11 cellular contexts compared by ENCODE assay signal in the genomic region with DNA sequence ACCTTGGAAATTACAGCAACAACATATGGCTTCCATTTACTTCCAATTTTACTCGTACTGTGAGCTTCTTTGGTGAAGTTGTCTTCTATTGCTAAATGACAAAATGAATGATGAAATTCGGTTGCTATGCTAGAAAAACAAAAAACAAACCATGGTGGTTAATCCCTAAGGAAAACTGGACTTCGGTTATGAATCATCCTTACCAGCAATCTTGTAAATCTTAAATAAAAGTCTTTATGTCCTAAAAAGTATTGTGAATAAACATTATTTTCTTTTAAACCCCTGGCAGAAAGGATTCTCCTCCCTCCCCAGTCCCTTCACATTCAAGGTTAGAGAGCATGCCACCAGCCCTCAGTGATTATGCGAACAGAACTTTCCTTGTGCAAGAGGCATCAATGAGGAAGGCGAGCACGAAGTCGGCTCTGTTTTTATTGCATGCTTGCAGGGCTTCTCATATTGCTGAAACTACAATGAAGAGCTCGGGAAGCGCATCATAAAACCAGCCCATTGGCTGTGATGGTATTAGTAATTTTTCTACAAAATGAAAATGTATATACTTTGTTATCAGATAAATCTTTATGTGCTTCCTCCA.
A peak's percentile ranks its signal among the peaks of the same experiment; 100 is the strongest.
DNase-seq lines count a peak whose midpoint lies in the region; ATAC-seq and TF ChIP-seq lines count a peak whose summit lies in the region.
"Had no signal": no experiment of that assay in that cellular context is flagged by ENCODE, and none has a peak within 500 bp of the region (broad histone marks: within the 10 kb centered on the region; RNA-seq: fewer than 3 reads in every experiment).

No MANE protein-coding gene starts in this region.

- no peak for TF ChIP-seq EP300 in sigmoid colon (IDR thresholded peaks at IDR 0.05)

- no peaks in the 10 kb centered on the region for H3K36me3 Mint-ChIP-seq in GM23338 (ENCODE audit: low read depth)

- no peaks in the 10 kb centered on the region for H3F3A ChIP-seq in GM23338 (replicated peaks; ENCODE audit: low read depth)

- H3K27me3 Mint-ChIP-seq in GM23338 (ENCODE audit: insufficient read depth, low read depth, poor library complexity), result no peaks in the 10 kb centered on the region

- H3K27me3 ChIP-seq in GM23338 (ENCODE audit: insufficient read depth), result no peaks in the 10 kb centered on the region
- no peaks in the 10 kb centered on the region for H3K27me3 ChIP-seq in adipocyte (replicated peaks; ENCODE audit: control insufficient read depth, insufficient read depth, low read length)
- no peaks in the 10 kb centered on the region for H3K27me3 ChIP-seq in sigmoid colon

- H4K20me1 ChIP-seq in GM23338 (replicated peaks; ENCODE audit: insufficient read depth), result no peaks in the 10 kb centered on the region

- H3K4me3 Mint-ChIP-seq in GM23338, result no peak overlapping the region

- H3K4me2 ChIP-seq in GM23338, result no peak overlapping the region

- WGBS in sigmoid colon, 2 donors, result 11 to 52% methylated on average over 9 of the region's 9 CpGs

- peaks cover 29% of the 10 kb centered on the region for H3K4me1 ChIP-seq in GM23338 (ENCODE audit: insufficient read depth)
- peaks cover 46% of the 10 kb centered on the region for H3K4me1 ChIP-seq in adipocyte (ENCODE audit: control insufficient read depth, insufficient read depth, low read length)
- H3K4me1 ChIP-seq in sigmoid colon, result peaks cover 0 to 8% (median 0%) of the 10 kb centered on the region in 4 donors

- intact Hi-C loops in sigmoid colon (cut with DNase I), result no loop called here

- H3K9ac ChIP-seq in adipocyte (ENCODE audit: low read length), result peak overlapping the region; percentile 62

- TF ChIP-seq POLR2A in sigmoid colon (IDR thresholded peaks at IDR 0.05), result no peak

- H3K27ac ChIP-seq in GM23338 (ENCODE audit: low read depth) (no peak overlapping the region), sigmoid colon (peak overlapping the region in 3 of 4 donors; percentile 21 to 30 (median 27))

- peak overlapping the region; percentile 84 for H3K27ac Mint-ChIP-seq in GM23338

- H2AFZ ChIP-seq in GM23338, result no peak overlapping the region

- H3K36me3 ChIP-seq in GM23338 (ENCODE audit: insufficient read depth) (no peaks in the 10 kb centered on the region), adipocyte (ENCODE audit: control insufficient read depth, insufficient read depth, low read length, severe bottlenecking) (no peaks in the 10 kb centered on the region), sigmoid colon (no peaks in the 10 kb centered on the region)

- TF ChIP-seq CTCF in GM23338 (conservative IDR thresholded peaks at IDR 0.05; ENCODE audit: low read depth in 2 of 2) (no peak), foreskin fibroblast (IDR thresholded peaks at IDR 0.05; ENCODE audit: low read depth, low read length) (no peak), sigmoid colon (IDR thresholded peaks at IDR 0.05) (no peak)

- H3K79me2 ChIP-seq in GM23338 (replicated peaks; ENCODE audit: insufficient read depth), result no peaks in the 10 kb centered on the region

- no peaks in the 10 kb centered on the region for H3K9me2 ChIP-seq in GM23338 (ENCODE audit: insufficient read depth)

- no peak for ATAC-seq in GM23338
- no peak for ATAC-seq in HG03439 (IDR thresholded peaks at IDR 0.05; ENCODE audit: unreplicated experiment)
- ATAC-seq in HG03354 (IDR thresholded peaks at IDR 0.05; ENCODE audit: poor library complexity, severe bottlenecking, unreplicated experiment), result no peak

- H3K4me1 Mint-ChIP-seq in GM23338, result peaks cover 14% of the 10 kb centered on the region

- no peak overlapping the region for H3K4me3 ChIP-seq in GM23338
- peak overlapping the region; percentile 66 for H3K4me3 ChIP-seq in adipocyte (ENCODE audit: low read length)
- peak overlapping the region in 1 of 2 donors; percentile 2 for H3K4me3 ChIP-seq in foreskin fibroblast (ENCODE audit: low read depth in 1 of 2, low read length in 2 of 2)
- no peak overlapping the region for H3K4me3 ChIP-seq in sigmoid colon

- DNase-seq in GM23338 (ENCODE audit: low spot score) (no peak), adipocyte (ENCODE audit: low read depth) (peak; percentile 95), foreskin fibroblast (peak; percentile 92), sigmoid colon (no peak), cerebellar nuclear complex (lab: John Stamatoyannopoulos, UW) (no peak)
- no peak for DNase-seq in activated CD4-positive, alpha-beta T cell treated with anti-CD3 and anti-CD28 coated beads for 1 hour
- DNase-seq: DND-41, left cardiac atrium, NCI-H1694 treated with DMSO at 0.1 percent for 48 hours had no signal

- H3K9me3 ChIP-seq in adipocyte (ENCODE audit: control insufficient read depth, low read length) (no peaks in the 10 kb centered on the region), sigmoid colon (no peaks in the 10 kb centered on the region)

- no peaks in the 10 kb centered on the region for H3K9me3 Mint-ChIP-seq in GM23338

TF ChIP-seq in GM23338, 12 proteins besides CTCF, POLR2A, EP300 and RAD21:
- TF ChIP-seq STAT1 (IDR thresholded peaks at IDR 0.05; ENCODE audit: unreplicated experiment) (no peak), ZNF114 (CRISPR knock-in tag; IDR thresholded peaks at IDR 0.05) (no peak), JUNB (IDR thresholded peaks at IDR 0.05; ENCODE audit: unreplicated experiment) (no peak)

Comparison
In these comparisons a context has a peak if more than half of its experiments do, and no peak if none do; other contexts are left out.
1. DNase-seq: peak in adipocyte (single experiment) and foreskin fibroblast (2 of 2); none in GM23338 (single experiment), sigmoid colon (single experiment), activated CD4-positive, alpha-beta T cell treated with anti-CD3 and anti-CD28 coated beads for 1 hour (single experiment) and cerebellar nuclear complex (0 of 2).